ENCODE assay signal across 17 cellular contexts in the genomic region with DNA sequence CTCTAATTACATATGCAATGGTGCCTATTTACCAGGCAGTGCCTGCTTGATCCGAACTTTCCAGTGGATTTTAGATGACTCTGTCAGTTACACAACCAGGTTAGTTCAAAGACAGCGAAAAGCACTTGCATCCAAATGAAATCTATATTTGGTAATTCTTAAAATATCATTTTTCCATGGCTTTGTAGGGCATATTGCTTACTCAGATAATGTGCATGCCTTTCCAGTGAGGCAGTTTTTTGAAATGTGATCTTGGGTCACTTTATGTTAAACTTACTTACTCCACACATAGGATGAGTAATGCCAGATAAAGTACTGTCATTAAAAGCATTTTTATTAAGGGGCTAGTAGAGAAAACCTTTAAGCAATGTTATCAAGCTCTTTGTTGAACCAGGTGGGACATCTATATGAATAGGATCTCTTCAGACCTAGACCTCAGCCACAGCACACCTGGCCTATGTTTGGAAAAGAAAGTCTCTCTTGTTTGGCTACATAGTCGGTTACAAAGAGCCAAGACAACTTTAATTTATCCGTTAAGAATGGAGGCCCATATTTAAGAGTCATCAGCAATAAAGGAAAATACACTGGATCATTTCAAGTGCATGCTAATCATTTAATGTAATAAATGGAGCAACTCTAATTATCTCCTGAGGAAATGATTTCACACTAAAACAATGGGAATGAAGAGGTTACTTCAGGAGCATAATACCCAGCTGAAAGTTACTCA. TPM values are rescaled to one million over a fixed set of nuclear protein-coding genes. Genes with fewer than 3 reads are reported as not detected.
DNase-seq lines count a peak whose midpoint lies in the region; ATAC-seq, FAIRE-seq and TF ChIP-seq lines count a peak whose summit lies in the region.
"Had no signal": no experiment of that assay in that cellular context is flagged by ENCODE, and none has a peak within 500 bp of the region (broad histone marks: within the 10 kb centered on the region; RNA-seq: fewer than 3 reads in every experiment).

No MANE protein-coding gene starts in this region.

- no peak for TF ChIP-seq EP300 in esophagus muscularis mucosa (IDR thresholded peaks at IDR 0.05)

- H3K36me3 Mint-ChIP-seq in HFFc6 (ENCODE audit: low read depth), result no peaks in the 10 kb centered on the region
- H3K36me3 Mint-ChIP-seq: activated CD8-positive, alpha-beta memory T cell treated with anti-CD3 and anti-CD28 coated beads, Interleukin-2, amount 10 ng/mL, durations not matched to agents 7 days and 5 days; naive B cell had no signal

- no peaks in the 10 kb centered on the region for H3K36me3 ChIP-seq in esophagus muscularis mucosa
- H3K36me3 ChIP-seq: sigmoid colon, tibial nerve had no signal

- no peak for TF ChIP-seq CTCF in HFFc6 (IDR thresholded peaks at IDR 0.05)
- no peak for TF ChIP-seq CTCF in esophagus muscularis mucosa (IDR thresholded peaks at IDR 0.05)

- peak overlapping the region; percentile 62 for H3K4me3 Mint-ChIP-seq in HFFc6
- H3K4me3 Mint-ChIP-seq: activated CD8-positive, alpha-beta memory T cell treated with anti-CD3 and anti-CD28 coated beads, Interleukin-2, amount 10 ng/mL, durations not matched to agents 7 days and 5 days; activated naive CD8-positive, alpha-beta T cell treated with anti-CD3 and anti-CD28 coated beads, Interleukin-2, amount 50 U/mL, for 24 hours; naive B cell had no signal

- no peaks in the 10 kb centered on the region for H3K27me3 Mint-ChIP-seq in HFFc6 (ENCODE audit: insufficient read depth)

- H3K27me3 ChIP-seq in esophagus muscularis mucosa, result no peaks in the 10 kb centered on the region
- H3K27me3 ChIP-seq: sigmoid colon, tibial nerve had no signal

- no peak for ATAC-seq in HG02623 (IDR thresholded peaks at IDR 0.05; ENCODE audit: unreplicated experiment)
- ATAC-seq: activated CD8-positive, alpha-beta memory T cell treated with anti-CD3 and anti-CD28 coated beads, Interleukin-2, amount 10 ng/mL, durations not matched to agents 7 days and 5 days; activated naive CD8-positive, alpha-beta T cell treated with anti-CD3 and anti-CD28 coated beads, Interleukin-2, amount 50 U/mL, for 24 hours had no signal

- 53% methylated on average over 4 of the region's 4 CpGs for WGBS in esophagus muscularis mucosa

- H3K4me1 ChIP-seq in esophagus muscularis mucosa, result peaks cover 0 to 14% (median 7%) of the 10 kb centered on the region in 4 donors

- H3K4me1 Mint-ChIP-seq in HFFc6 (ENCODE audit: low read depth), result peaks cover 68% of the 10 kb centered on the region
- H3K4me1 Mint-ChIP-seq: activated CD8-positive, alpha-beta memory T cell treated with anti-CD3 and anti-CD28 coated beads, Interleukin-2, amount 10 ng/mL, durations not matched to agents 7 days and 5 days; activated naive CD8-positive, alpha-beta T cell treated with anti-CD3 and anti-CD28 coated beads, Interleukin-2, amount 50 U/mL, for 24 hours; naive B cell had no signal

- no peaks in the 10 kb centered on the region for H3K9me3 Mint-ChIP-seq in HFFc6
- H3K9me3 Mint-ChIP-seq: activated naive CD8-positive, alpha-beta T cell treated with anti-CD3 and anti-CD28 coated beads, Interleukin-2, amount 50 U/mL, for 24 hours; naive B cell had no signal

- intact Hi-C loops in esophagus muscularis mucosa (cut with DNase I), result no loop called here

- peak overlapping the region; percentile 57 for H3K27ac Mint-ChIP-seq in HFFc6
- H3K27ac Mint-ChIP-seq: activated CD8-positive, alpha-beta memory T cell treated with anti-CD3 and anti-CD28 coated beads, Interleukin-2, amount 10 ng/mL, durations not matched to agents 7 days and 5 days; activated naive CD8-positive, alpha-beta T cell treated with anti-CD3 and anti-CD28 coated beads, Interleukin-2, amount 50 U/mL, for 24 hours had no signal

- FAIRE-seq in GM12891 (lab: Jason Lieb, UNC), result no peak

- no peak overlapping the region for H3K27ac ChIP-seq in esophagus muscularis mucosa (replicated peaks in 1 of 4)
- H3K27ac ChIP-seq: tibial nerve had no signal

- H3K9me3 ChIP-seq in esophagus muscularis mucosa, result no peaks in the 10 kb centered on the region
- H3K9me3 ChIP-seq: sigmoid colon, tibial nerve had no signal

- TF ChIP-seq POLR2A in esophagus muscularis mucosa (IDR thresholded peaks at IDR 0.05; ENCODE audit: low read depth), result no peak
- TF ChIP-seq POLR2A in GM12891 (IDR thresholded peaks at IDR 0.05; ENCODE audit: low read depth, low read length), result no peak

- DNase-seq in A172 (ENCODE audit: low spot score), result peak; percentile 57
- DNase-seq in HFFc6, result peak; percentile 85
- peak; percentile 30 for DNase-seq in amniotic stem cell (lab: John Stamatoyannopoulos, UW)
- peak; percentile 72 for DNase-seq in glomerular visceral epithelial cell (ENCODE audit: extremely low spot score)
- DNase-seq in esophagus muscularis mucosa (ENCODE audit: extremely low spot score), result no peak
- DNase-seq in GM12891 (ENCODE audit: insufficient read length, low spot score), result no peak
- no peak for DNase-seq in activated gamma-delta T cell (lab: John Stamatoyannopoulos, UW)
- DNase-seq: activated CD8-positive, alpha-beta memory T cell treated with anti-CD3 and anti-CD28 coated beads, Interleukin-2, amount 10 ng/mL, durations not matched to agents 7 days and 5 days; activated naive CD8-positive, alpha-beta T cell treated with anti-CD3 and anti-CD28 coated beads, Interleukin-2, amount 50 U/mL, for 24 hours; naive B cell; NCI-H510A; Right ventricle myocardium superior; sigmoid colon had no signal

- H3K4me3 ChIP-seq in esophagus muscularis mucosa, result no peak overlapping the region
- H3K4me3 ChIP-seq: sigmoid colon, tibial nerve had no signal

TF ChIP-seq in GM12891, 5 proteins besides CTCF, POLR2A, EP300 and RAD21:
- TF ChIP-seq SPI1 (IDR thresholded peaks at IDR 0.05; ENCODE audit: low read depth, low read length), result no peak
- TF ChIP-seq PAX5 (IDR thresholded peaks at IDR 0.05; ENCODE audit: insufficient read depth, low read length, severe bottlenecking), result no peak
- no peak for TF ChIP-seq POU2F2 (IDR thresholded peaks at IDR 0.05; ENCODE audit: low read depth, low read length)
- no peak for TF ChIP-seq TAF1 (IDR thresholded peaks at IDR 0.05; ENCODE audit: low read depth, low read length)
- TF ChIP-seq POLR2AphosphoS5 (IDR thresholded peaks at IDR 0.05; ENCODE audit: low read depth, low read length), result no peak

RNA-seq across cellular contexts. Expression of a gene that starts 56.4 kb away (rescaled TPM):
- not detected in 2 replicates for total RNA-seq in A172 (2014; rRNA removed; shearing (Covaris generic))
- not detected for total RNA-seq in HFFc6 (2021; fragmentation: NEBNext Ultra II Directional; extraction: Animal tissue kit (Norgen Biotek cat#: 25700))
- not detected for total RNA-seq in esophagus muscularis mucosa
- polyA plus RNA-seq in GM12891 (2012; ENCODE audit: low read depth, missing spikeins), result not detected
- total RNA-seq: activated CD8-positive, alpha-beta memory T cell treated with anti-CD3 and anti-CD28 coated beads, Interleukin-2, amount 10 ng/mL, durations not matched to agents 7 days and 5 days; HT-29; Right ventricle myocardium superior; sigmoid colon; tibial nerve had no signal
- polyA plus RNA-seq: BJ, sigmoid colon had no signal

Comparison
In these comparisons a context has a peak if more than half of its experiments do, and no peak if none do; other contexts are left out.
1. DNase-seq: peak in A172 (single experiment), HFFc6 (single experiment), amniotic stem cell (single experiment) and glomerular visceral epithelial cell (single experiment); none in esophagus muscularis mucosa (single experiment), GM12891 (single experiment) and activated gamma-delta T cell (single experiment).